In the genomic region with DNA sequence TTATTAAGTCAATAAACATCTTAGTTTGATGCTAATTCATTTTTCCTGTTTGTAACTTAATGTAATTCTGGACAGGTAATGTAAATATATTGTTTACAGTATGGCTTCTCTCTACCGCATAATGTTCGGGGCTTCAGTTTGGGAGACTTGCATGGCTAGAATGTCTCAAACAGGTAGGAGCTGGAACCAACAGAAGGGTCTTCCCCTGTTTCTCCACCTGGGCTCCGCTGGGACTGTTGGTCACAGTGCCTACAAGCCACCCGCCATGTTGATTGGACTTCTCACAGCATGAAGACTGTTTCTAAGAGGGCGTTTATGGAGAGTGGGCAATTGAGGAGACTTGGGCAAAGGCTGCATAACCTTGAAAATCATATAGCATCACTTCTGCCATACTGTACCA, we compare ENCODE assay signal across 28 cellular contexts.
"Had no signal": no experiment of that assay in that cellular context is flagged by ENCODE, and none has a peak within 500 bp of the region (broad histone marks: within the 10 kb centered on the region; RNA-seq: fewer than 3 reads in every experiment).

No MANE protein-coding gene starts in this region.

- H3K4me3 Mint-ChIP-seq: stimulated activated effector memory CD8-positive, alpha-beta T cell treated with anti-CD3 and anti-CD28 coated beads, Interleukin-12 subunit alpha, Interleukin-12 subunit beta, amount 100 ng/mL, for 72 hours; stimulated activated memory B cell treated with anti-CD40 and anti-IgM and Interleukin-4, amounts not matched to agents 10 μg/mL and 1 μg/mL and 100 μg/mL, for 72 hours; stimulated activated naive CD8-positive, alpha-beta T cell treated with anti-CD3 and anti-CD28 coated beads, Interleukin-15, amount 100 ng/mL, for 72 hours; stimulated activated naive CD8-positive, alpha-beta T cell treated with anti-CD3 and anti-CD28 coated beads, Interleukin-15, Interleukin-2, amounts not matched to agents 100 ng/mL and 50 ng/mL, for 24 hours; type B pancreatic cell had no signal

- H3K9me3 Mint-ChIP-seq: stimulated activated effector memory CD8-positive, alpha-beta T cell treated with anti-CD3 and anti-CD28 coated beads, Interleukin-12 subunit alpha, Interleukin-12 subunit beta, amount 100 ng/mL, for 72 hours; stimulated activated naive CD8-positive, alpha-beta T cell treated with anti-CD3 and anti-CD28 coated beads, Interleukin-15, amount 100 ng/mL, for 72 hours; type B pancreatic cell had no signal

- DNase-seq: stimulated activated CD4-positive, alpha-beta T cell treated with anti-CD3 and anti-CD28 coated beads, Interleukin-2, amount 100 ng/mL, for 48 hours; stimulated activated CD4-positive, alpha-beta T cell treated with anti-CD3 and anti-CD28 coated beads, Interleukin-4, amount 100 ng/mL, for 1 hour; stimulated activated CD4-positive, alpha-beta T cell treated with anti-CD3 and anti-CD28 coated beads, Interleukin-4, amount 100 ng/mL, for 24 hours; stimulated activated CD4-positive, alpha-beta T cell treated with anti-CD3 and anti-CD28 coated beads, Interleukin-4, amount 100 ng/mL, for 4 hours; stimulated activated CD8-positive, alpha-beta memory T cell treated with anti-CD3 and anti-CD28 coated beads, Interleukin-4, amount 100 ng/mL, for 48 hours; stimulated activated naive CD4-positive, alpha-beta T cell; stimulated activated naive CD4-positive, alpha-beta T cell treated with Interleukin-2 at 50 U/mL for 16 hours; stimulated activated naive CD8-positive, alpha-beta T cell treated with anti-CD3 and anti-CD28 coated beads, Interleukin-15, amount 100 ng/mL, for 72 hours; stimulated activated naive CD8-positive, alpha-beta T cell treated with anti-CD3 and anti-CD28 coated beads, Interleukin-15, Interleukin-2, amounts not matched to agents 100 U/mL and 50 U/mL, for 24 hours; stomach; substantia nigra; testis; thyroid gland; tibial artery; transverse colon; trophoblast cell; upper lobe of left lung; upper lobe of right lung; uterus had no signal

- H3K36me3 ChIP-seq: stomach, suprapubic skin, thoracic aorta, thyroid gland, tibial artery, tibial nerve, transverse colon, upper lobe of left lung, upper lobe of right lung, uterus, vagina had no signal

- H3K27me3 Mint-ChIP-seq: stimulated activated memory B cell treated with anti-CD40 and anti-IgM and Interleukin-4, amounts not matched to agents 10 μg/mL and 1 μg/mL and 100 μg/mL, for 72 hours; stimulated activated naive CD8-positive, alpha-beta T cell treated with anti-CD3 and anti-CD28 coated beads, Interleukin-15, Interleukin-2, amounts not matched to agents 100 ng/mL and 50 ng/mL, for 24 hours; type B pancreatic cell had no signal

- H3K4me3 ChIP-seq: stomach, suprapubic skin, testis, thoracic aorta, thyroid gland, tibial artery, tibial nerve, transverse colon, upper lobe of left lung, upper lobe of right lung, uterus, vagina had no signal

- H3K4me1 Mint-ChIP-seq: stimulated activated effector memory CD8-positive, alpha-beta T cell treated with anti-CD3 and anti-CD28 coated beads, Interleukin-12 subunit alpha, Interleukin-12 subunit beta, amount 100 ng/mL, for 72 hours; stimulated activated memory B cell treated with anti-CD40 and anti-IgM and Interleukin-4, amounts not matched to agents 10 μg/mL and 1 μg/mL and 100 μg/mL, for 72 hours; stimulated activated naive CD8-positive, alpha-beta T cell treated with anti-CD3 and anti-CD28 coated beads, Interleukin-15, amount 100 ng/mL, for 72 hours had no signal

- H3K27me3 ChIP-seq: stomach, suprapubic skin, testis, thyroid gland, tibial artery, tibial nerve, transverse colon, upper lobe of left lung, upper lobe of right lung, uterus, vagina had no signal

- H3K9me3 ChIP-seq: suprapubic skin, testis, thoracic aorta, thyroid gland, tibial artery, upper lobe of right lung, uterus, vagina had no signal

- H3K27ac ChIP-seq: stomach, suprapubic skin, testis, thoracic aorta, thyroid gland, tibial artery, tibial nerve, transverse colon, upper lobe of left lung, upper lobe of right lung, uterus, vagina had no signal

- H3K36me3 Mint-ChIP-seq: stimulated activated effector memory CD8-positive, alpha-beta T cell treated with anti-CD3 and anti-CD28 coated beads, Interleukin-12 subunit alpha, Interleukin-12 subunit beta, amount 100 ng/mL, for 72 hours; stimulated activated memory B cell treated with anti-CD40 and anti-IgM and Interleukin-4, amounts not matched to agents 10 μg/mL and 1 μg/mL and 100 μg/mL, for 72 hours; type B pancreatic cell had no signal

- ATAC-seq: stimulated activated effector memory CD8-positive, alpha-beta T cell treated with anti-CD3 and anti-CD28 coated beads, Interleukin-12 subunit alpha, Interleukin-12 subunit beta, amount 100 ng/mL, for 72 hours; stimulated activated memory B cell treated with anti-CD40 and anti-IgM and Interleukin-4, amounts not matched to agents 10 μg/mL and 1 μg/mL and 100 μg/mL, for 72 hours; stimulated activated naive CD8-positive, alpha-beta T cell treated with anti-CD3 and anti-CD28 coated beads, Interleukin-15, amount 100 ng/mL, for 72 hours; stimulated activated naive CD8-positive, alpha-beta T cell treated with anti-CD3 and anti-CD28 coated beads, Interleukin-15, Interleukin-2, amounts not matched to agents 100 U/mL and 50 U/mL, for 24 hours; upper lobe of right lung had no signal

- H3K4me1 ChIP-seq: stomach, suprapubic skin, testis, thyroid gland, tibial artery, tibial nerve, transverse colon, upper lobe of left lung, upper lobe of right lung, uterus, vagina had no signal

- FAIRE-seq: urothelium cell line had no signal

- H3K27ac Mint-ChIP-seq: stimulated activated effector memory CD8-positive, alpha-beta T cell treated with anti-CD3 and anti-CD28 coated beads, Interleukin-12 subunit alpha, Interleukin-12 subunit beta, amount 100 ng/mL, for 72 hours; stimulated activated memory B cell treated with anti-CD40 and anti-IgM and Interleukin-4, amounts not matched to agents 10 μg/mL and 1 μg/mL and 100 μg/mL, for 72 hours; stimulated activated naive CD8-positive, alpha-beta T cell treated with anti-CD3 and anti-CD28 coated beads, Interleukin-15, amount 100 ng/mL, for 72 hours; stimulated activated naive CD8-positive, alpha-beta T cell treated with anti-CD3 and anti-CD28 coated beads, Interleukin-15, Interleukin-2, amounts not matched to agents 100 ng/mL and 50 ng/mL, for 24 hours; type B pancreatic cell had no signal
